Comparison of ENCODE assay signal across 1 cellular context in the genomic region with DNA sequence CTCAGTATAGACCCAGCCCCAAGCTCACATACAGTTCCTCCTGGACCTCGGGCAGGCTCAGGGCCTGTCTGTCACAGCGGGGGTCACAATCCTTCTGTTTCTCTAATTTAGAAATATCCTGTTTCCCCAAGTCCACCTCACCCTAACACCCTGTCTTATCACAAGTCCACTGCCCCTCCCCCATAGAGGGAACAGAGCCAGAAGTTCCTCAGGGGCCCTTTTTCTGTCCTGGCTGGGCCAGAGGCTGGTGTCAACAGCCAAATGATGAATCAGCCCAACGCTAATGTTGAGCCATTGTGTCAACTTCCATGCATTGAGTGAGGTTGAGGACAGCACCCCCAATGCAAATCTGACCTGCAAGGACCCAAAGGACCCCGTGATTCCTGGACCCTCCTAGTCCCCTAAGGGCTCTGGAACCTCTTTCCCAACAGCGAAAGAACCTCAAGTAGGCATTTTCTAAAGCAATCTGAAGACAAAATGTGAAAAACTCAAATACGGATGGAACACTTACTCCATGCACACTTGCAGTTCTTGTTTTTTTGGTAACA.
TF ChIP-seq lines count a peak whose summit lies in the region.

No MANE protein-coding gene starts in this region.

TF ChIP-seq in HepG2, 621 proteins besides CTCF, POLR2A, EP300 and RAD21 (continued from another document):
- TF ChIP-seq, protein P1, sequence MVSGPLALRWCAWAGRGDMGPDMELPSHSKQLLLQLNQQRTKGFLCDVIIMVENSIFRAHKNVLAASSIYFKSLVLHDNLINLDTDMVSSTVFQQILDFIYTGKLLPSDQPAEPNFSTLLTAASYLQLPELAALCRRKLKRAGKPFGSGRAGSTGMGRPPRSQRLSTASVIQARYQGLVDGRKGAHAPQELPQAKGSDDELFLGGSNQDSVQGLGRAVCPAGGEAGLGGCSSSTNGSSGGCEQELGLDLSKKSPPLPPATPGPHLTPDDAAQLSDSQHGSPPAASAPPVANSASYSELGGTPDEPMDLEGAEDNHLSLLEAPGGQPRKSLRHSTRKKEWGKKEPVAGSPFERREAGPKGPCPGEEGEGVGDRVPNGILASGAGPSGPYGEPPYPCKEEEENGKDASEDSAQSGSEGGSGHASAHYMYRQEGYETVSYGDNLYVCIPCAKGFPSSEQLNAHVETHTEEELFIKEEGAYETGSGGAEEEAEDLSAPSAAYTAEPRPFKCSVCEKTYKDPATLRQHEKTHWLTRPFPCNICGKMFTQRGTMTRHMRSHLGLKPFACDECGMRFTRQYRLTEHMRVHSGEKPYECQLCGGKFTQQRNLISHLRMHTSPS (CRISPR knock-in tag; IDR thresholded peaks at IDR 0.05; ENCODE audit: low read depth): no peak
- no peak for TF ChIP-seq SIX1 (CRISPR knock-in tag; IDR thresholded peaks at IDR 0.05; ENCODE audit: borderline replicate concordance)
- TF ChIP-seq FOXO1 (CRISPR knock-in tag; IDR thresholded peaks at IDR 0.05): peak; percentile 37; the same call in 1 of the 2 replicates
- peak; percentile 43; the same call in 1 of the 2 replicates for TF ChIP-seq HMG20A (CRISPR knock-in tag; IDR thresholded peaks at IDR 0.05; ENCODE audit: borderline replicate concordance)
- TF ChIP-seq STAG1 (CRISPR knock-in tag; IDR thresholded peaks at IDR 0.05): no peak
- TF ChIP-seq ZSCAN9 (CRISPR knock-in tag; IDR thresholded peaks at IDR 0.05; ENCODE audit: borderline replicate concordance): no peak
- TF ChIP-seq ZNF17 (CRISPR knock-in tag; IDR thresholded peaks at IDR 0.05): no peak
- TF ChIP-seq CHD2 (IDR thresholded peaks at IDR 0.05; ENCODE audit: low read depth, low read length): no peak
- TF ChIP-seq, protein P2, sequence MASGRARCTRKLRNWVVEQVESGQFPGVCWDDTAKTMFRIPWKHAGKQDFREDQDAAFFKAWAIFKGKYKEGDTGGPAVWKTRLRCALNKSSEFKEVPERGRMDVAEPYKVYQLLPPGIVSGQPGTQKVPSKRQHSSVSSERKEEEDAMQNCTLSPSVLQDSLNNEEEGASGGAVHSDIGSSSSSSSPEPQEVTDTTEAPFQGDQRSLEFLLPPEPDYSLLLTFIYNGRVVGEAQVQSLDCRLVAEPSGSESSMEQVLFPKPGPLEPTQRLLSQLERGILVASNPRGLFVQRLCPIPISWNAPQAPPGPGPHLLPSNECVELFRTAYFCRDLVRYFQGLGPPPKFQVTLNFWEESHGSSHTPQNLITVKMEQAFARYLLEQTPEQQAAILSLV (CRISPR knock-in tag; IDR thresholded peaks at IDR 0.05; ENCODE audit: borderline replicate concordance): no peak
- TF ChIP-seq GZF1 (CRISPR knock-in tag; IDR thresholded peaks at IDR 0.05): no peak
- peak; percentile 75 for TF ChIP-seq FOXA3 (CRISPR knock-in tag; IDR thresholded peaks at IDR 0.05)
- peak; percentile 32; the same call in 1 of the 2 replicates for TF ChIP-seq SOX5 (CRISPR knock-in tag; IDR thresholded peaks at IDR 0.05; ENCODE audit: borderline replicate concordance)
- TF ChIP-seq FOXP1 (IDR thresholded peaks at IDR 0.05): no peak
- TF ChIP-seq FOXP1 (CRISPR knock-in tag; IDR thresholded peaks at IDR 0.05): 0 out of 2 replicates have a peak, but pooled peaks have one; percentile 24
